Comparison of ENCODE assay signal across 25 cellular contexts in genomic region chr17:16005641-16006040, GRCh38.
"Had no signal": no experiment of that assay in that cellular context is flagged by ENCODE, and none has a peak within 500 bp of the region (broad histone marks: within the 10 kb centered on the region; RNA-seq: fewer than 3 reads in every experiment).

No MANE protein-coding gene starts in this region.

- H3K4me3 Mint-ChIP-seq: dendritic cell treated with granulocyte-macrophage colony-stimulating factor and Interleukin-4, amounts not matched to agents 40 ng/mL and 50 ng/mL, for 4 days; endodermal cell; mesothelial cell of epicardium; naive thymus-derived CD8-positive, alpha-beta T cell; stimulated activated memory B cell treated with anti-CD40 and anti-IgM and Interleukin-4, amounts not matched to agents 10 μg/mL and 1 μg/mL and 100 μg/mL, for 72 hours had no signal

- H3K27me3 Mint-ChIP-seq: dendritic cell treated with granulocyte-macrophage colony-stimulating factor and Interleukin-4, amounts not matched to agents 40 ng/mL and 50 ng/mL, for 4 days; naive thymus-derived CD8-positive, alpha-beta T cell; stimulated activated memory B cell treated with anti-CD40 and anti-IgM and Interleukin-4, amounts not matched to agents 10 μg/mL and 1 μg/mL and 100 μg/mL, for 72 hours had no signal

- DNase-seq: central memory CD4-positive, alpha-beta T cell; colonic mucosa; effector CD8-positive, alpha-beta T cell; endodermal cell; foreskin melanocyte; glutamatergic neuron; mesenchymal stem cell; mucosa of descending colon; naive thymus-derived CD8-positive, alpha-beta T cell; occipital lobe; pancreas; sigmoid colon; spleen; stimulated activated CD4-positive, alpha-beta T cell treated with anti-CD3 and anti-CD28 coated beads, Interleukin-4, amount 100 ng/mL, for 4 hours; stimulated activated naive CD8-positive, alpha-beta T cell treated with anti-CD3 and anti-CD28 coated beads, Interleukin-15, Interleukin-2, amounts not matched to agents 100 U/mL and 50 U/mL, for 24 hours; substantia nigra; testis; tibial artery; upper lobe of left lung had no signal

- H3K27me3 ChIP-seq: colonic mucosa, pancreas, sigmoid colon, spleen, testis, tibial artery, upper lobe of left lung had no signal

- H3K9me3 ChIP-seq: colonic mucosa, mucosa of descending colon, pancreas, sigmoid colon, spleen, testis, tibial artery, upper lobe of left lung had no signal

- H3K27ac Mint-ChIP-seq: dendritic cell treated with granulocyte-macrophage colony-stimulating factor and Interleukin-4, amounts not matched to agents 40 ng/mL and 50 ng/mL, for 4 days; endodermal cell; mesothelial cell of epicardium; stimulated activated memory B cell treated with anti-CD40 and anti-IgM and Interleukin-4, amounts not matched to agents 10 μg/mL and 1 μg/mL and 100 μg/mL, for 72 hours had no signal

- H3K9me3 Mint-ChIP-seq: dendritic cell treated with granulocyte-macrophage colony-stimulating factor and Interleukin-4, amounts not matched to agents 40 ng/mL and 50 ng/mL, for 4 days; naive thymus-derived CD8-positive, alpha-beta T cell; stimulated activated memory B cell treated with anti-CD40 and anti-IgM and Interleukin-4, amounts not matched to agents 10 μg/mL and 1 μg/mL and 100 μg/mL, for 72 hours had no signal

- ATAC-seq: esophagus mucosa; mucosa of descending colon; naive thymus-derived CD8-positive, alpha-beta T cell; pancreas; stimulated activated memory B cell treated with anti-CD40 and anti-IgM and Interleukin-4, amounts not matched to agents 10 μg/mL and 1 μg/mL and 100 μg/mL, for 72 hours; stimulated activated naive CD8-positive, alpha-beta T cell treated with anti-CD3 and anti-CD28 coated beads, Interleukin-15, Interleukin-2, amounts not matched to agents 100 U/mL and 50 U/mL, for 24 hours had no signal

- H3K4me3 ChIP-seq: colonic mucosa, mucosa of descending colon, pancreas, sigmoid colon, skin epidermis, spleen, testis, tibial artery, upper lobe of left lung had no signal

- H3K27ac ChIP-seq: colonic mucosa, epithelial cell of prostate, pancreas, sigmoid colon, testis, tibial artery had no signal
